In genomic region chr17:39889200-39889599, GRCh38 we compare ENCODE assay signal across 35 cellular contexts. TPM values are rescaled to one million over a fixed set of nuclear protein-coding genes. Genes with fewer than 3 reads are reported as not detected.
"Had no signal": no experiment of that assay in that cellular context is flagged by ENCODE, and none has a peak within 500 bp of the region (broad histone marks: within the 10 kb centered on the region; RNA-seq: fewer than 3 reads in every experiment).

No MANE protein-coding gene starts in this region.

- H3K4me3 ChIP-seq: pancreas, prostate gland, skin epidermis, stomach, thoracic aorta, thyroid gland, tibial nerve, upper lobe of right lung, uterus had no signal

- H3K36me3 ChIP-seq: neutrophil, pancreas, prostate gland, stomach, thoracic aorta, thyroid gland, tibial nerve, upper lobe of right lung, uterus had no signal

- H3K9me3 Mint-ChIP-seq: naive B cell; naive thymus-derived CD8-positive, alpha-beta T cell; natural killer cell treated with Interleukin-12 subunit alpha and Interleukin-12 subunit beta and Interleukin-15 and Interleukin-18, amount 100 ng/mL, for 72 hours; nephron progenitor cell; neural crest cell; stimulated activated effector memory CD8-positive, alpha-beta T cell treated with anti-CD3 and anti-CD28 coated beads, Interleukin-12 subunit alpha, Interleukin-12 subunit beta, amount 100 ng/mL, for 72 hours; stimulated activated naive B cell treated with anti-CD40 and anti-IgM and Interleukin-4, amounts not matched to agents 10 μg/mL and 1 μg/mL and 100 μg/mL, for 72 hours; stimulated activated naive CD8-positive, alpha-beta T cell treated with anti-CD3 and anti-CD28 coated beads, Interleukin-15, Interleukin-2, amounts not matched to agents 100 ng/mL and 50 ng/mL, for 24 hours; type B pancreatic cell had no signal

- H3K27ac Mint-ChIP-seq: natural killer cell treated with Interleukin-12 subunit alpha and Interleukin-12 subunit beta and Interleukin-15 and Interleukin-18, amount 100 ng/mL, for 72 hours; nephron progenitor cell; stimulated activated effector memory CD8-positive, alpha-beta T cell treated with anti-CD3 and anti-CD28 coated beads, Interleukin-12 subunit alpha, Interleukin-12 subunit beta, amount 100 ng/mL, for 72 hours; stimulated activated naive B cell treated with anti-CD40 and anti-IgM and Interleukin-4, amounts not matched to agents 10 μg/mL and 1 μg/mL and 100 μg/mL, for 72 hours; stimulated activated naive CD8-positive, alpha-beta T cell treated with anti-CD3 and anti-CD28 coated beads, Interleukin-15, Interleukin-2, amounts not matched to agents 100 ng/mL and 50 ng/mL, for 24 hours; type B pancreatic cell had no signal

- H3K27ac ChIP-seq: neutrophil, pancreas, prostate gland, skin epidermis, stomach, thoracic aorta, thyroid gland, tibial nerve, upper lobe of right lung, uterus had no signal

- H3K27me3 ChIP-seq: pancreas, thyroid gland had no signal

- ATAC-seq: naive thymus-derived CD8-positive, alpha-beta T cell; natural killer cell treated with Interleukin-12 subunit alpha and Interleukin-12 subunit beta and Interleukin-15 and Interleukin-18, amount 100 ng/mL, for 72 hours; pancreas; right cardiac atrium; sciatic nerve; stimulated activated effector memory CD8-positive, alpha-beta T cell treated with anti-CD3 and anti-CD28 coated beads, Interleukin-12 subunit alpha, Interleukin-12 subunit beta, amount 100 ng/mL, for 72 hours; stimulated activated naive B cell treated with anti-CD40 and anti-IgM and Interleukin-4, amounts not matched to agents 10 μg/mL and 1 μg/mL and 100 μg/mL, for 72 hours; upper lobe of right lung had no signal

- DNase-seq: naive B cell; naive thymus-derived CD8-positive, alpha-beta T cell; nephron progenitor cell; nucleus accumbens; pancreas; right cardiac atrium; stimulated activated CD4-positive, alpha-beta T cell treated with anti-CD3 and anti-CD28 coated beads, Interleukin-15, amount 100 ng/mL, for 24 hours; stimulated activated CD4-positive, alpha-beta T cell treated with anti-CD3 and anti-CD28 coated beads, Interleukin-2, amount 100 ng/mL, for 24 hours; stimulated activated CD4-positive, alpha-beta T cell treated with anti-CD3 and anti-CD28 coated beads, Interleukin-2, amount 100 ng/mL, for 48 hours; stimulated activated CD4-positive, alpha-beta T cell treated with anti-CD3 and anti-CD28 coated beads, Interleukin-4, amount 100 ng/mL, for 24 hours; stimulated activated naive B cell treated with anti-CD40 and anti-IgM and Interleukin-4, amounts not matched to agents 10 μg/mL and 1 μg/mL and 100 μg/mL, for 72 hours; stimulated activated naive CD4-positive, alpha-beta T cell treated with Interleukin-2 at 50 U/mL for 16 hours; stomach; thyroid gland; upper lobe of right lung; uterus had no signal

- H3K27me3 Mint-ChIP-seq: naive B cell; stimulated activated naive B cell treated with anti-CD40 and anti-IgM and Interleukin-4, amounts not matched to agents 10 μg/mL and 1 μg/mL and 100 μg/mL, for 72 hours had no signal

- H3K4me3 Mint-ChIP-seq: naive B cell; naive thymus-derived CD8-positive, alpha-beta T cell; natural killer cell treated with Interleukin-12 subunit alpha and Interleukin-12 subunit beta and Interleukin-15 and Interleukin-18, amount 100 ng/mL, for 72 hours; nephron progenitor cell; neural crest cell; stimulated activated effector memory CD8-positive, alpha-beta T cell treated with anti-CD3 and anti-CD28 coated beads, Interleukin-12 subunit alpha, Interleukin-12 subunit beta, amount 100 ng/mL, for 72 hours; stimulated activated naive B cell treated with anti-CD40 and anti-IgM and Interleukin-4, amounts not matched to agents 10 μg/mL and 1 μg/mL and 100 μg/mL, for 72 hours; stimulated activated naive CD8-positive, alpha-beta T cell treated with anti-CD3 and anti-CD28 coated beads, Interleukin-15, Interleukin-2, amounts not matched to agents 100 ng/mL and 50 ng/mL, for 24 hours; type B pancreatic cell had no signal

- H3K4me1 Mint-ChIP-seq: nephron progenitor cell; neural crest cell; stimulated activated effector memory CD8-positive, alpha-beta T cell treated with anti-CD3 and anti-CD28 coated beads, Interleukin-12 subunit alpha, Interleukin-12 subunit beta, amount 100 ng/mL, for 72 hours had no signal

- FAIRE-seq: pancreas had no signal

- H3K9me3 ChIP-seq: neutrophil, pancreas, prostate gland, stomach, thoracic aorta, thyroid gland, upper lobe of right lung, uterus had no signal

- H3K4me1 ChIP-seq: pancreas, prostate gland, thyroid gland, tibial nerve, upper lobe of right lung, uterus had no signal

- H3K36me3 Mint-ChIP-seq: naive B cell; natural killer cell treated with Interleukin-12 subunit alpha and Interleukin-12 subunit beta and Interleukin-15 and Interleukin-18, amount 100 ng/mL, for 72 hours; stimulated activated effector memory CD8-positive, alpha-beta T cell treated with anti-CD3 and anti-CD28 coated beads, Interleukin-12 subunit alpha, Interleukin-12 subunit beta, amount 100 ng/mL, for 72 hours; stimulated activated naive B cell treated with anti-CD40 and anti-IgM and Interleukin-4, amounts not matched to agents 10 μg/mL and 1 μg/mL and 100 μg/mL, for 72 hours; type B pancreatic cell had no signal

RNA-seq across cellular contexts. Expression of gene ZPBP2, which starts 21.2 kb away (rescaled TPM):
- total RNA-seq: natural killer cell treated with Interleukin-12 subunit alpha and Interleukin-12 subunit beta and Interleukin-15 and Interleukin-18, amount 100 ng/mL, for 72 hours; neural crest cell; omental fat pad; osteocyte; pancreas; posterior vena cava; pulmonary artery endothelial cell; renal cortical epithelial cell; right cardiac atrium; sciatic nerve; stomach; subcutaneous adipose tissue; temporal lobe; thoracic aorta; tibial nerve; upper lobe of right lung; urinary bladder; uterus had no signal
- polyA plus RNA-seq: naive thymus-derived CD8-positive, alpha-beta T cell; pancreas; right cardiac atrium; stomach had no signal

RNA-seq across cellular contexts. Expression of gene IKZF3, which starts 25.1 kb away (rescaled TPM):
- total RNA-seq: neural crest cell, osteocyte, pulmonary artery endothelial cell had no signal

RNA-seq across cellular contexts. Expression of gene LRRC3C, which starts 38.3 kb away (rescaled TPM):
- total RNA-seq: natural killer cell treated with Interleukin-12 subunit alpha and Interleukin-12 subunit beta and Interleukin-15 and Interleukin-18, amount 100 ng/mL, for 72 hours; neural crest cell; omental fat pad; osteocyte; pancreas; posterior vena cava; prostate gland; pulmonary artery endothelial cell; renal cortical epithelial cell; right cardiac atrium; sciatic nerve; stomach; subcutaneous adipose tissue; temporal lobe; thoracic aorta; thyroid gland; tibial nerve; upper lobe of right lung; urinary bladder had no signal
- polyA plus RNA-seq: naive thymus-derived CD8-positive, alpha-beta T cell; pancreas; right cardiac atrium; stomach; urinary bladder had no signal
